Comparison of ENCODE assay signal across 1 cellular context in genomic region chr20:58963060-58963584, GRCh38.
TF ChIP-seq lines count a peak whose summit lies in the region.

No MANE protein-coding gene starts in this region.

TF ChIP-seq in H1, 55 proteins besides CTCF, POLR2A, EP300 and RAD21:
- TF ChIP-seq SP1 (IDR thresholded peaks at IDR 0.05; ENCODE audit: low read depth, low read length) (no peak), SRF (IDR thresholded peaks at IDR 0.05; ENCODE audit: low read depth, low read length) (no peak), RXRA (IDR thresholded peaks at IDR 0.05; ENCODE audit: insufficient read depth, low read depth, low read length) (no peak), EGR1 (IDR thresholded peaks at IDR 0.05; ENCODE audit: borderline replicate concordance, low read depth, low read length) (no peak), PHF8 (conservative IDR thresholded peaks at IDR 0.05; ENCODE audit: low read depth, low read length) (no peak)
